ENCODE assay signal across 1 cellular context in genomic region chrX:67949270-67949669, GRCh38.
TF ChIP-seq lines count a peak whose summit lies in the region.

No MANE protein-coding gene starts in this region.

TF ChIP-seq in HepG2, 621 proteins besides CTCF, POLR2A, EP300 and RAD21 (continued from another document):
- TF ChIP-seq ZBTB33 (CRISPR knock-in tag; IDR thresholded peaks at IDR 0.05) (no peak), ZMYM3 (CRISPR knock-in tag; IDR thresholded peaks at IDR 0.05) (no peak), RORA (CRISPR knock-in tag; IDR thresholded peaks at IDR 0.05) (no peak), ZNF232 (CRISPR knock-in tag; IDR thresholded peaks at IDR 0.05; ENCODE audit: borderline replicate concordance) (no peak), POLR2AphosphoS2 (IDR thresholded peaks at IDR 0.05; ENCODE audit: low read depth, low read length) (no peak), NRL (CRISPR knock-in tag; IDR thresholded peaks at IDR 0.05; ENCODE audit: borderline replicate concordance) (no peak), ZNF83 (CRISPR knock-in tag; IDR thresholded peaks at IDR 0.05; ENCODE audit: borderline replicate concordance) (no peak), SYNCRIP (IDR thresholded peaks at IDR 0.05; ENCODE audit: insufficient read depth, low read depth, low read length) (no peak), KDM6A (CRISPR knock-in tag; IDR thresholded peaks at IDR 0.05; ENCODE audit: low read depth) (no peak), NFAT5 (CRISPR knock-in tag; IDR thresholded peaks at IDR 0.05) (no peak), SSRP1 (CRISPR knock-in tag; IDR thresholded peaks at IDR 0.05) (no peak)
